19 cellular contexts compared by ENCODE assay signal in the genomic region with DNA sequence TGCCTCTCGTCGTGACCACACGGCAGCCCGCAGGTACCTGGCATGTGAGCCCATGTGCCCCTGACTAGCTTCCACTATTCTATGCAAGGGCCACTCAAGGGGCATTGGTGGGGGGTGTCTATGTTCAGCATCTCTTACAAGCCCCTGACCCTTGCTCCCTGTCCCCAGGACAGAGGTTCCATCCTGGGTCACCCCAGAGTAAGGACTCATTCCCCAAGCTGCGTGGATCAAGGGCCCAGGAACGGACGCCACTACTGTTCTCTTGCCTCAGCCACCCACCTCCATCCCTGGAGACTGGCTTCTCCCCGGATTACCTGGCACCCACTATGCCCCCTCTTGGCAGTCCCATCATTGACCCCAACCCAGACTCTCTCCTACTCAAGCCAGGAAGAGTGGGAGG. TPM values are rescaled to one million over a fixed set of nuclear protein-coding genes. Genes with fewer than 3 reads are reported as not detected.
DNase-seq lines count a peak whose midpoint lies in the region; TF ChIP-seq lines count a peak whose summit lies in the region.
"Had no signal": no experiment of that assay in that cellular context is flagged by ENCODE, and none has a peak within 500 bp of the region (broad histone marks: within the 10 kb centered on the region; RNA-seq: fewer than 3 reads in every experiment).

No MANE protein-coding gene starts in this region.

- no peaks in the 10 kb centered on the region for H3K9me3 ChIP-seq in neural progenitor cell (ENCODE audit: low read depth)
- peaks cover 0 to 3% of the 10 kb centered on the region in 2 donors for H3K9me3 ChIP-seq in stomach smooth muscle (ENCODE audit: control insufficient read depth in 2 of 2, low read length in 2 of 2)
- H3K9me3 ChIP-seq: A549; BLaER1 treated with 17β-estradiol and CSF1 and Interleukin-3, amounts not matched to agents 10 nM and 100 nM; Caco-2 had no signal

- H3K4me3 ChIP-seq in neural progenitor cell (no peak overlapping the region), stomach smooth muscle (ENCODE audit: low read length in 2 of 2) (no peak overlapping the region)
- H3K4me3 ChIP-seq: A549; BLaER1 treated with 17β-estradiol and CSF1 and Interleukin-3, amounts not matched to agents 10 nM and 100 nM had no signal

- H3K27ac Mint-ChIP-seq in brain (peak overlapping the region in 3 of 5 experiments; percentile 61 to 89 (median 76)), neural progenitor cell (peak overlapping the region; percentile 21)
- H3K27ac Mint-ChIP-seq: B cell; CD4-positive, alpha-beta T cell; CD8-positive, alpha-beta T cell had no signal

- no peaks in the 10 kb centered on the region for H4K20me1 ChIP-seq in neural progenitor cell (ENCODE audit: low read depth)

- H3K36me3 Mint-ChIP-seq in brain (no peaks in the 10 kb centered on the region), neural progenitor cell (no peaks in the 10 kb centered on the region)
- H3K36me3 Mint-ChIP-seq: CD8-positive, alpha-beta T cell had no signal

- no peak overlapping the region for H2AFZ ChIP-seq in neural progenitor cell (replicated peaks)

- no peak overlapping the region for H3K4me2 ChIP-seq in neural progenitor cell
- H3K4me2 ChIP-seq: A549; BLaER1 treated with 17β-estradiol and CSF1 and Interleukin-3, amounts not matched to agents 10 nM and 100 nM had no signal

- H3K4me1 ChIP-seq in neural progenitor cell (no peaks in the 10 kb centered on the region), stomach smooth muscle (ENCODE audit: control insufficient read depth, insufficient read depth, low read length) (peaks cover 37% of the 10 kb centered on the region)
- H3K4me1 ChIP-seq: A549; BLaER1 treated with 17β-estradiol and CSF1 and Interleukin-3, amounts not matched to agents 10 nM and 100 nM; Caco-2 had no signal

- H3K4me1 Mint-ChIP-seq in brain, result peaks cover 63% of the 10 kb centered on the region
- peaks cover 22% of the 10 kb centered on the region for H3K4me1 Mint-ChIP-seq in neural progenitor cell
- H3K4me1 Mint-ChIP-seq: B cell had no signal

- no peaks in the 10 kb centered on the region for H3K36me3 ChIP-seq in neural progenitor cell
- no peaks in the 10 kb centered on the region for H3K36me3 ChIP-seq in stomach smooth muscle (ENCODE audit: control insufficient read depth in 2 of 2, insufficient read depth in 2 of 2, low read length in 2 of 2)
- H3K36me3 ChIP-seq: BLaER1 treated with 17β-estradiol and CSF1 and Interleukin-3, amounts not matched to agents 10 nM and 100 nM had no signal

- H3K9me3 Mint-ChIP-seq in brain, result peaks cover 0 to 3% (median 0%) of the 10 kb centered on the region in 5 experiments
- peaks cover 12% of the 10 kb centered on the region for H3K9me3 Mint-ChIP-seq in neural progenitor cell
- H3K9me3 Mint-ChIP-seq: CD4-positive, alpha-beta T cell; CD8-positive, alpha-beta T cell had no signal

- no peaks in the 10 kb centered on the region for H3K79me2 ChIP-seq in neural progenitor cell (ENCODE audit: low read depth)

- TF ChIP-seq CTCF in brain (conservative IDR thresholded peaks at IDR 0.05), result no peak
- TF ChIP-seq CTCF in neural progenitor cell (IDR thresholded peaks at IDR 0.05), result no peak

- no peak overlapping the region for H3K9ac ChIP-seq in neural progenitor cell
- no peak overlapping the region for H3K9ac ChIP-seq in stomach smooth muscle (ENCODE audit: low read length in 2 of 2)
- H3K9ac ChIP-seq: BLaER1 treated with 17β-estradiol and CSF1 and Interleukin-3, amounts not matched to agents 10 nM and 100 nM had no signal

- H3K4me3 Mint-ChIP-seq in brain, result no peak overlapping the region
- H3K4me3 Mint-ChIP-seq in neural progenitor cell, result no peak overlapping the region
- H3K4me3 Mint-ChIP-seq: B cell; CD4-positive, alpha-beta T cell; CD8-positive, alpha-beta T cell had no signal

- H3K27me3 Mint-ChIP-seq in brain, result peaks cover 19% of the 10 kb centered on the region
- H3K27me3 Mint-ChIP-seq in neural progenitor cell (ENCODE audit: insufficient read depth, low read depth), result peaks cover 9% of the 10 kb centered on the region
- H3K27me3 Mint-ChIP-seq: B cell; CD4-positive, alpha-beta T cell had no signal

- no peaks in the 10 kb centered on the region for H3K27me3 ChIP-seq in neural progenitor cell
- H3K27me3 ChIP-seq in stomach smooth muscle (ENCODE audit: control insufficient read depth in 1 of 2, insufficient read depth in 2 of 2, low read length in 2 of 2), result peaks cover 0 to 31% of the 10 kb centered on the region in 2 donors

- no peaks in the 10 kb centered on the region for H3F3A ChIP-seq in neural progenitor cell (ENCODE audit: low read depth)

- DNase-seq in neural progenitor cell (ENCODE audit: low spot score), result no peak
- DNase-seq in DMS79 (lab: John Stamatoyannopoulos, UW), result no peak
- no peak for DNase-seq in DMS114 treated with DMSO at 0.1 percent for 48 hours (lab: John Stamatoyannopoulos, UW; ENCODE audit: unreplicated experiment)
- DNase-seq: AML-193; Caco-2; Calu3; CD4-positive, alpha-beta T cell; CD8-positive, alpha-beta T cell; DMS153; DMS53; DMS79 treated with DMSO at 0.1 percent for 48 hours; GF-D8 had no signal

- H3K27ac ChIP-seq in neural progenitor cell, result no peak overlapping the region
- peak overlapping the region; percentile 64 for H3K27ac ChIP-seq in stomach smooth muscle (ENCODE audit: low read length)
- H3K27ac ChIP-seq: 22Rv1; A549; BLaER1 treated with 17β-estradiol and CSF1 and Interleukin-3, amounts not matched to agents 10 nM and 100 nM; C4-2B had no signal

RNA-seq across cellular contexts. Expression of gene PJA1, which starts 49.9 kb away (rescaled TPM):
- 105 TPM for polyA plus RNA-seq in brain (ENCODE audit: insufficient read depth, low read depth, low replicate concordance)
- total RNA-seq in neural progenitor cell (ENCODE audit: low replicate concordance), result 53.6 and 62.1 TPM in 2 replicates
